In the genomic region with DNA sequence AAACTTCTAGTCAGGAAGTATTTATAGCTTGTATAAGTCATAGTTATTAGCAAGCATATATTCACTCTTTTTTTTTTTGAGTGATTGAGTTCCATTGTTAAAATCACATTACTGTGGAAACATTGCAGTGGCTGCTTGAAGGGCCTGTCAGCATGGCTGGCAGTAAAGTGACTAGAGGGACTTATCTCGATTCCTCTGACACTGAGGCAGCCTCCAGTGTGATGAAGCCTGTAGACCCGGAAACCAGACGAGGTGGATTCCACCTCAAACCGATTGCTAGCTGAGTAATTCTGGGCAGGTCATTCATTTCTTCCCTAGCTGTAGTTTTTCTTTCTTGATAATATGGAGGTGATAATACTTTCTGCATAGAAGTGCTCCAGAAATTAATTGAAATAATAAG, we compare ENCODE assay signal across 35 cellular contexts.
"Had no signal": no experiment of that assay in that cellular context is flagged by ENCODE, and none has a peak within 500 bp of the region (broad histone marks: within the 10 kb centered on the region; RNA-seq: fewer than 3 reads in every experiment).

No MANE protein-coding gene starts in this region.

- H3K9me3 Mint-ChIP-seq: activated CD4-positive, alpha-beta memory T cell treated with anti-CD3 and anti-CD28 coated beads, Interleukin-2, amount 10 ng/mL, durations not matched to agents 7 days and 5 days; activated CD4-positive, alpha-beta T cell treated with anti-CD3 and anti-CD28 coated beads, Interleukin-2, amount 10 ng/mL, durations not matched to agents 7 days and 5 days; activated naive CD4-positive, alpha-beta T cell treated with anti-CD3 and anti-CD28 coated beads, Interleukin-2, amount 10 ng/mL, durations not matched to agents 7 days and 5 days; activated naive CD4-positive, alpha-beta T cell treated with anti-CD3 and anti-CD28 coated beads, Interleukin-2, amount 50 U/mL, for 24 hours; activated naive CD8-positive, alpha-beta T cell treated with anti-CD3 and anti-CD28 coated beads, Interleukin-2, amount 10 ng/mL, durations not matched to agents 7 days and 5 days; activated naive CD8-positive, alpha-beta T cell treated with anti-CD3 and anti-CD28 coated beads, Interleukin-2, amount 50 U/mL, for 24 hours; activated T-cell treated with anti-CD3 and anti-CD28 coated beads, Interleukin-2, amount 50 U/mL, for 24 hours; activated T-helper 2 cell treated with anti-CD3 and anti-CD28 coated beads, Interferon-gamma antibody, Interleukin-2, Interleukin-4, amounts not matched to agents 10 μg/mL and 5 μg/mL and 100 μg/mL, durations not matched to agents 14 hours and 24 hours and 36 hours; brain; central memory CD8-positive, alpha-beta T cell; T-helper 1 cell treated with Interleukin-12 subunit alpha and Interleukin-12 subunit beta and Interleukin-4 antibody, amounts not matched to agents 30 μg/mL and 1 μg/mL, for 36 hours; T-helper 2 cell treated with Interferon-gamma antibody and Interleukin-4, amounts not matched to agents 5 μg/mL and 100 μg/mL, for 36 hours had no signal

- H3K4me3 ChIP-seq: ascending aorta, cardiac muscle cell had no signal

- ATAC-seq: activated CD4-positive, alpha-beta T cell treated with anti-CD3 and anti-CD28 coated beads for 36 hours; activated CD4-positive, CD25-positive, alpha-beta regulatory T cell treated with anti-CD3 and anti-CD28 coated beads, Interleukin-2, amount 50 U/mL, for 24 hours; activated CD8-positive, alpha-beta memory T cell treated with anti-CD3 and anti-CD28 coated beads, Interleukin-2, amount 10 ng/mL, durations not matched to agents 7 days and 5 days; activated CD8-positive, alpha-beta T cell treated with anti-CD3 and anti-CD28 coated beads, Interleukin-2, amount 10 ng/mL, durations not matched to agents 7 days and 5 days; activated naive CD8-positive, alpha-beta T cell treated with anti-CD3 and anti-CD28 coated beads, Interleukin-2, amount 50 U/mL, for 24 hours; WTC11 had no signal

- H3K27ac Mint-ChIP-seq: activated CD4-positive, alpha-beta memory T cell treated with anti-CD3 and anti-CD28 coated beads, Interleukin-2, amount 10 ng/mL, durations not matched to agents 7 days and 5 days; activated CD4-positive, alpha-beta T cell treated with anti-CD3 and anti-CD28 coated beads for 36 hours; activated CD4-positive, alpha-beta T cell treated with anti-CD3 and anti-CD28 coated beads, Interleukin-2, amount 10 ng/mL, durations not matched to agents 7 days and 5 days; activated CD8-positive, alpha-beta memory T cell treated with anti-CD3 and anti-CD28 coated beads, Interleukin-2, amount 10 ng/mL, durations not matched to agents 7 days and 5 days; activated CD8-positive, alpha-beta T cell treated with anti-CD3 and anti-CD28 coated beads, Interleukin-2, amount 10 ng/mL, durations not matched to agents 7 days and 5 days; activated naive CD4-positive, alpha-beta T cell treated with anti-CD3 and anti-CD28 coated beads, Interleukin-2, amount 10 ng/mL, durations not matched to agents 7 days and 5 days; activated naive CD8-positive, alpha-beta T cell; activated naive CD8-positive, alpha-beta T cell treated with anti-CD3 and anti-CD28 coated beads, Interleukin-2, amount 10 ng/mL, durations not matched to agents 7 days and 5 days; activated naive CD8-positive, alpha-beta T cell treated with anti-CD3 and anti-CD28 coated beads, Interleukin-2, amount 50 U/mL, for 24 hours; activated T-cell treated with anti-CD3 and anti-CD28 coated beads, Interleukin-2, amount 50 U/mL, for 24 hours; activated T-helper 2 cell treated with anti-CD3 and anti-CD28 coated beads, Interferon-gamma antibody, Interleukin-2, Interleukin-4, amounts not matched to agents 10 μg/mL and 5 μg/mL and 100 μg/mL, durations not matched to agents 14 hours and 24 hours and 36 hours; T-helper 1 cell treated with Interleukin-12 subunit alpha and Interleukin-12 subunit beta and Interleukin-4 antibody, amounts not matched to agents 30 μg/mL and 1 μg/mL, for 36 hours; T-helper 2 cell treated with Interferon-gamma antibody and Interleukin-4, amounts not matched to agents 5 μg/mL and 100 μg/mL, for 36 hours had no signal

- H3K27ac ChIP-seq: ascending aorta, cardiac muscle cell, WERI-Rb-1 had no signal

- DNase-seq: activated CD4-positive, alpha-beta memory T cell treated with anti-CD3 and anti-CD28 coated beads, Interleukin-2, amount 10 ng/mL, durations not matched to agents 7 days and 5 days; activated CD4-positive, alpha-beta T cell treated with anti-CD3 and anti-CD28 coated beads for 1 hour; activated CD4-positive, alpha-beta T cell treated with anti-CD3 and anti-CD28 coated beads for 36 hours; activated CD4-positive, alpha-beta T cell treated with anti-CD3 and anti-CD28 coated beads, Interleukin-2, amount 10 ng/mL, durations not matched to agents 7 days and 5 days; activated CD4-positive, alpha-beta T cell treated with anti-CD3 and anti-CD28 coated beads, Interleukin-2, amount 50 U/mL, for 48 hours; activated CD4-positive, CD25-positive, alpha-beta regulatory T cell; activated CD8-positive, alpha-beta memory T cell treated with anti-CD3 and anti-CD28 coated beads for 24 hours; activated CD8-positive, alpha-beta memory T cell treated with anti-CD3 and anti-CD28 coated beads, Interleukin-2, amount 10 ng/mL, durations not matched to agents 7 days and 5 days; activated CD8-positive, alpha-beta memory T cell treated with anti-CD3 and anti-CD28 coated beads, Interleukin-2, amount 50 U/mL, for 48 hours; activated CD8-positive, alpha-beta T cell treated with anti-CD3 and anti-CD28 coated beads, Interleukin-2, amount 10 ng/mL, durations not matched to agents 7 days and 5 days; activated effector memory CD4-positive, alpha-beta T cell treated with Interleukin-2 at 50 U/mL for 16 hours; activated gamma-delta T cell; activated naive CD4-positive, alpha-beta T cell treated with anti-CD3 and anti-CD28 coated beads, Interleukin-2, amount 10 ng/mL, durations not matched to agents 7 days and 5 days; activated naive CD4-positive, alpha-beta T cell treated with Interleukin-2 at 50 U/mL for 16 hours; activated naive CD8-positive, alpha-beta T cell treated with anti-CD3 and anti-CD28 coated beads, Interleukin-2, amount 10 ng/mL, durations not matched to agents 7 days and 5 days; activated naive CD8-positive, alpha-beta T cell treated with anti-CD3 and anti-CD28 coated beads, Interleukin-2, amount 50 U/mL, for 24 hours; activated T-cell treated with anti-CD3 and anti-CD28 coated beads, Interleukin-2, amount 50 U/mL, for 24 hours; activated T-cell treated with anti-CD3 and anti-CD28 coated beads, Interleukin-2, amount 50 U/mL, for 48 hours; amygdala; anterior cingulate cortex; caudate nucleus; T-helper 1 cell; T-helper 9 cell; WERI-Rb-1 had no signal

- H3K4me3 Mint-ChIP-seq: activated CD4-positive, alpha-beta memory T cell treated with anti-CD3 and anti-CD28 coated beads, Interleukin-2, amount 10 ng/mL, durations not matched to agents 7 days and 5 days; activated CD4-positive, alpha-beta T cell treated with anti-CD3 and anti-CD28 coated beads for 36 hours; activated CD4-positive, alpha-beta T cell treated with anti-CD3 and anti-CD28 coated beads, Interleukin-2, amount 10 ng/mL, durations not matched to agents 7 days and 5 days; activated CD8-positive, alpha-beta memory T cell treated with anti-CD3 and anti-CD28 coated beads, Interleukin-2, amount 10 ng/mL, durations not matched to agents 7 days and 5 days; activated CD8-positive, alpha-beta T cell treated with anti-CD3 and anti-CD28 coated beads, Interleukin-2, amount 10 ng/mL, durations not matched to agents 7 days and 5 days; activated naive CD4-positive, alpha-beta T cell treated with anti-CD3 and anti-CD28 coated beads, Interleukin-2, amount 10 ng/mL, durations not matched to agents 7 days and 5 days; activated naive CD4-positive, alpha-beta T cell treated with anti-CD3 and anti-CD28 coated beads, Interleukin-2, amount 50 U/mL, for 24 hours; activated naive CD8-positive, alpha-beta T cell; activated naive CD8-positive, alpha-beta T cell treated with anti-CD3 and anti-CD28 coated beads, Interleukin-2, amount 10 ng/mL, durations not matched to agents 7 days and 5 days; activated naive CD8-positive, alpha-beta T cell treated with anti-CD3 and anti-CD28 coated beads, Interleukin-2, amount 50 U/mL, for 24 hours; activated T-cell treated with anti-CD3 and anti-CD28 coated beads, Interleukin-2, amount 50 U/mL, for 24 hours; central memory CD8-positive, alpha-beta T cell; T-helper 1 cell treated with Interleukin-12 subunit alpha and Interleukin-12 subunit beta and Interleukin-4 antibody, amounts not matched to agents 30 μg/mL and 1 μg/mL, for 36 hours; T-helper 2 cell treated with Interferon-gamma antibody and Interleukin-4, amounts not matched to agents 5 μg/mL and 100 μg/mL, for 36 hours; WTC11 had no signal

- H3K36me3 Mint-ChIP-seq: activated CD8-positive, alpha-beta memory T cell treated with anti-CD3 and anti-CD28 coated beads, Interleukin-2, amount 10 ng/mL, durations not matched to agents 7 days and 5 days; activated naive CD4-positive, alpha-beta T cell treated with anti-CD3 and anti-CD28 coated beads, Interleukin-2, amount 10 ng/mL, durations not matched to agents 7 days and 5 days; activated naive CD4-positive, alpha-beta T cell treated with anti-CD3 and anti-CD28 coated beads, Interleukin-2, amount 50 U/mL, for 24 hours; activated naive CD8-positive, alpha-beta T cell; activated naive CD8-positive, alpha-beta T cell treated with anti-CD3 and anti-CD28 coated beads, Interleukin-2, amount 10 ng/mL, durations not matched to agents 7 days and 5 days; brain had no signal
